Comparison of ENCODE assay signal across 8 cellular contexts in the genomic region with DNA sequence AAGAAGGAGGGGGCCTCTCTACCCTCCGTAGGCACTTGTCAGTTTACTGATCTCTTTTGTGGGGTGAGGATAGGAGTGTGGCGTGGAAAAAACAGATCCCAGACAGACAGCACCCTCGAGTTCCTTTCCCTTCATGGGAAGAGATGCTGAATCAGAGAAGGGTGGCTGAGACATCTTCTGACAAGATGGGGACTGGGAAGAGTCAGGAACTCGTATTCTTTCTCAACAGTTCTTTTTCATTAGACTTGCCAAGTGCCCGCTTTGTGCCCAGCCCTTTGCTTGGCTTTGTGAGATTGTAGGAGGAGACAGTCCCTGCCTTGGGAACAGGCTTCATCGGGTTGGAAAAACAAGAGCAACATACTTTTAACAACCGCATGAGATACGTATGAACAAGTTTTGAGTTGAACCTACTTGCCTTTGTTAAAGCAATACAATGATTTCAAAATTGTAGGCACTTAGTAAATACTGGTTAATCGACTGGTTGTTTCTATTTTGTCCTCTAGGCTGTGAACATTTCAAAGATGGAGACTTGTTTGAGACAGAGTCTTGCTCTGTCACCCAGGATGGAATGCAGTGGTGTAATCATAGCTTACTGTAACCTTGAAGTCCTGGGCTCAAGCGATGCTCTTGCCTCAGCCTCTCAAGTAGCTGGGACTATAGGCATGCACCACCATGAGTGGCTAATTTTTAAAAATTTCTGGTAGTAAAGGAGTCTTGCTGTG. TPM values are rescaled to one million over a fixed set of nuclear protein-coding genes. Genes with fewer than 3 reads are reported as not detected.
A peak's percentile ranks its signal among the peaks of the same experiment; 100 is the strongest.
DNase-seq lines count a peak whose midpoint lies in the region; ATAC-seq and TF ChIP-seq lines count a peak whose summit lies in the region.

No MANE protein-coding gene starts in this region.

- H3K4me3 ChIP-seq in NT2/D1 (ENCODE audit: insufficient read length, low read depth) (peak overlapping the region; percentile 87), choroid plexus epithelial cell (ENCODE audit: low read depth, low read length) (peak overlapping the region; percentile 93), mononuclear cell (ENCODE audit: low read length) (peak overlapping the region; percentile 94)

- no peaks in the 10 kb centered on the region for H3K9me3 ChIP-seq in NT2/D1 (ENCODE audit: insufficient read depth, low read length)
- no peaks in the 10 kb centered on the region for H3K9me3 ChIP-seq in mononuclear cell (ENCODE audit: low read depth, low read length)

- DNase-seq in NCI-H748 (lab: John Stamatoyannopoulos, UW; ENCODE audit: unreplicated experiment) (peak; percentile 39), NCI-H748 treated with DMSO at 0.1 percent for 48 hours (lab: John Stamatoyannopoulos, UW) (no peak), NT2/D1 (ENCODE audit: low read depth, low spot score) (no peak), choroid plexus epithelial cell (ENCODE audit: low read depth) (peak; percentile 73)

- peak overlapping the region; percentile 95 for H3K9ac ChIP-seq in NT2/D1 (ENCODE audit: insufficient read length, low read depth)

- H3K4me1 ChIP-seq in NT2/D1 (ENCODE audit: insufficient read depth, insufficient read length) (peaks cover 2% of the 10 kb centered on the region), mononuclear cell (ENCODE audit: insufficient read depth, low read length) (peaks cover 54% of the 10 kb centered on the region)

- peaks cover 24% of the 10 kb centered on the region for H3K36me3 ChIP-seq in NT2/D1 (ENCODE audit: insufficient read depth, insufficient read length, low read length)

- TF ChIP-seq CTCF in choroid plexus epithelial cell (conservative IDR thresholded peaks at IDR 0.05; ENCODE audit: low read depth, low read length) = no peak

- ATAC-seq in HG03354 (IDR thresholded peaks at IDR 0.05; ENCODE audit: poor library complexity, severe bottlenecking, unreplicated experiment) (no peak), GM18861 (IDR thresholded peaks at IDR 0.05; ENCODE audit: unreplicated experiment) (no peak), HG02571 (IDR thresholded peaks at IDR 0.05; ENCODE audit: unreplicated experiment) (no peak)

- H3K27me3 ChIP-seq in NT2/D1 (ENCODE audit: insufficient read depth, insufficient read length) = no peaks in the 10 kb centered on the region
- H3K27me3 ChIP-seq in mononuclear cell (ENCODE audit: insufficient read depth, low read length) = no peaks in the 10 kb centered on the region

RNA-seq across cellular contexts. Expression of gene RRM1, which starts 1.1 kb away (rescaled TPM):
- total RNA-seq in mononuclear cell = 36.0 TPM

Comparison
In these comparisons a context has a peak if more than half of its experiments do, and no peak if none do; other contexts are left out.
1. DNase-seq: peak in NCI-H748 (single experiment) and choroid plexus epithelial cell (single experiment); none in NCI-H748 treated with DMSO at 0.1 percent for 48 hours (single experiment) and NT2/D1 (single experiment).
2. Peak in every context shown above with its lines, with median percentiles within 50 percentile points of each other: H3K4me3 ChIP-seq.